Comparison of ENCODE assay signal across 12 cellular contexts in the genomic region with DNA sequence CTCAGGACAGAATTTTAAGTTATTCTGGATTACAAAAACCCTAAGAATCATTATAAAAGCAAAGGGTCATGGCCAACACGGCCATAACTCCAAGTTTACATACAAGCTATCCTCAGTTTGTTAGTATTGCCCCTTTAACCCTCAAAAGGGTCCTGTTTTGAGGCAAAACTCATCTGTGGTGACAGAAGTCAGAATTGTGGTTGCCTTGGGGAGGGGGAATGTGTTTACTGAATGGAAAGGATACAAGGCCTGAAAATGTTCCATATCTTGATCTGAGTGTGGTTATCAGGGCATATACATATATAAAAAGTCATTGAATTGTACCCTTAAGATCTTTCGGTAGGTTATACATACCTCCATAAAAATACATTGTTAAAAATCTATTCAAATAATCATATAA. TPM values are rescaled to one million over a fixed set of nuclear protein-coding genes. Genes with fewer than 3 reads are reported as not detected.
DNase-seq lines count a peak whose midpoint lies in the region; ATAC-seq and TF ChIP-seq lines count a peak whose summit lies in the region.
"Had no signal": no experiment of that assay in that cellular context is flagged by ENCODE, and none has a peak within 500 bp of the region (broad histone marks: within the 10 kb centered on the region; RNA-seq: fewer than 3 reads in every experiment).

No MANE protein-coding gene starts in this region.

- no peaks in the 10 kb centered on the region for H3K9me3 Mint-ChIP-seq in activated T-cell treated with anti-CD3 and anti-CD28 coated beads, Interleukin-2, amount 50 U/mL, for 72 hours
- no peaks in the 10 kb centered on the region for H3K9me3 Mint-ChIP-seq in stimulated activated naive CD8-positive, alpha-beta T cell treated with anti-CD3 and anti-CD28 coated beads, Interleukin-15, amount 100 ng/mL, for 72 hours

- H3K36me3 Mint-ChIP-seq in activated T-cell treated with anti-CD3 and anti-CD28 coated beads, Interleukin-2, amount 50 U/mL, for 72 hours (ENCODE audit: insufficient read depth in 2 of 2), result peaks cover 4 to 5% of the 10 kb centered on the region in 2 donors

- H3K36me3 ChIP-seq in PC-9 (ENCODE audit: low read depth), result no peaks in the 10 kb centered on the region
- no peaks in the 10 kb centered on the region for H3K36me3 ChIP-seq in esophagus muscularis mucosa
- no peaks in the 10 kb centered on the region for H3K36me3 ChIP-seq in uterus
- H3K36me3 ChIP-seq: brain microvascular endothelial cell, thyroid gland had no signal

- no peak for ATAC-seq in activated T-cell treated with anti-CD3 and anti-CD28 coated beads, Interleukin-2, amount 50 U/mL, for 72 hours (replicated peaks in 1 of 2)
- no peak for ATAC-seq in stimulated activated naive CD8-positive, alpha-beta T cell treated with anti-CD3 and anti-CD28 coated beads, Interleukin-15, amount 100 ng/mL, for 72 hours
- ATAC-seq in HG02938 (IDR thresholded peaks at IDR 0.05; ENCODE audit: unreplicated experiment), result no peak

- peak overlapping the region; percentile 84; the same call in 1 of the 2 replicates for H3K4me3 ChIP-seq in PC-9
- H3K4me3 ChIP-seq in esophagus muscularis mucosa, result peak overlapping the region in 2 of 4 donors; percentile 8 to 97
- no peak overlapping the region for H3K4me3 ChIP-seq in uterus

- peak overlapping the region; percentile 97 for H3K27ac Mint-ChIP-seq in activated T-cell treated with anti-CD3 and anti-CD28 coated beads, Interleukin-2, amount 50 U/mL, for 72 hours
- peak overlapping the region in 1 of 2 donors; percentile 96 for H3K27ac Mint-ChIP-seq in stimulated activated naive CD8-positive, alpha-beta T cell treated with anti-CD3 and anti-CD28 coated beads, Interleukin-15, amount 100 ng/mL, for 72 hours

- no TSS peak for BruUV-seq in PC-9 (replicated peaks; lab: Mats Ljungman, UMichigan)

- no peaks in the 10 kb centered on the region for H3K9me3 ChIP-seq in PC-9 (ENCODE audit: insufficient read depth, low read depth)
- no peaks in the 10 kb centered on the region for H3K9me3 ChIP-seq in esophagus muscularis mucosa
- no peaks in the 10 kb centered on the region for H3K9me3 ChIP-seq in uterus
- H3K9me3 ChIP-seq: thyroid gland had no signal

- no peak for TF ChIP-seq EP300 in esophagus muscularis mucosa (IDR thresholded peaks at IDR 0.05)

- peak overlapping the region; percentile 94 to 99 for H3K4me3 Mint-ChIP-seq in activated T-cell treated with anti-CD3 and anti-CD28 coated beads, Interleukin-2, amount 50 U/mL, for 72 hours
- H3K4me3 Mint-ChIP-seq in stimulated activated naive CD8-positive, alpha-beta T cell treated with anti-CD3 and anti-CD28 coated beads, Interleukin-15, amount 100 ng/mL, for 72 hours, result peak overlapping the region; percentile 95

- H4K20me1 ChIP-seq in PC-9 (ENCODE audit: insufficient read depth), result 0 out of 2 replicates have a peak, but pooled peaks cover 4% of the 10 kb centered on the region

- DNase-seq in activated T-cell treated with anti-CD3 and anti-CD28 coated beads, Interleukin-2, amount 50 U/mL, for 72 hours, result no peak
- no peak for DNase-seq in activated T-cell treated with anti-CD3 and anti-CD28 coated beads, Interleukin-2, amount 50 U/mL, for 1 hour
- DNase-seq in PC-9, result no peak
- DNase-seq in esophagus muscularis mucosa (ENCODE audit: extremely low spot score), result no peak
- DNase-seq in stimulated activated naive CD8-positive, alpha-beta T cell treated with anti-CD3 and anti-CD28 coated beads, Interleukin-15, amount 100 ng/mL, for 72 hours, result no peak
- DNase-seq in nucleus accumbens (lab: John Stamatoyannopoulos, UW), result no peak
- DNase-seq in uterus, result no peak
- DNase-seq: brain microvascular endothelial cell, NCI-H2029 treated with DMSO at 0.1 percent for 48 hours, retina, thyroid gland had no signal

- H3K4me1 ChIP-seq in PC-9 (replicated peaks; ENCODE audit: insufficient read depth), result peaks cover 31% of the 10 kb centered on the region
- peaks cover 6 to 44% (median 37%) of the 10 kb centered on the region in 4 donors for H3K4me1 ChIP-seq in esophagus muscularis mucosa
- H3K4me1 ChIP-seq in uterus, result no peaks in the 10 kb centered on the region

- H3K27me3 Mint-ChIP-seq in activated T-cell treated with anti-CD3 and anti-CD28 coated beads, Interleukin-2, amount 50 U/mL, for 72 hours (ENCODE audit: low read depth), result peaks cover 12% of the 10 kb centered on the region
- peaks cover 9% of the 10 kb centered on the region for H3K27me3 Mint-ChIP-seq in stimulated activated naive CD8-positive, alpha-beta T cell treated with anti-CD3 and anti-CD28 coated beads, Interleukin-15, amount 100 ng/mL, for 72 hours

- intact Hi-C loops in PC-9 (cut with micrococcal nuclease; ENCODE audit: unreplicated experiment) (loop anchor here (10.0 kb wide), 1 partner anchor 109 kb away; no protein-coding TSS in a partner anchor), esophagus muscularis mucosa (cut with DNase I) (no loop called here), uterus (cut with DNase I; ENCODE audit: low total_unique reads) (no loop called here)

- no peak for TF ChIP-seq POLR2A in esophagus muscularis mucosa (IDR thresholded peaks at IDR 0.05; ENCODE audit: low read depth)
- TF ChIP-seq POLR2A in uterus (IDR thresholded peaks at IDR 0.05), result no peak

- 90% methylated on average over 2 of the region's 2 CpGs for WGBS in esophagus muscularis mucosa

- no peaks in the 10 kb centered on the region for H3K27me3 ChIP-seq in PC-9 (ENCODE audit: insufficient read depth, low read depth)
- H3K27me3 ChIP-seq in esophagus muscularis mucosa, result no peaks in the 10 kb centered on the region
- H3K27me3 ChIP-seq in uterus, result no peaks in the 10 kb centered on the region
- H3K27me3 ChIP-seq: thyroid gland had no signal

- peaks cover 26% of the 10 kb centered on the region; the same call in 1 of the 2 replicates for H3F3A ChIP-seq in PC-9 (ENCODE audit: insufficient read depth, low read depth)

- no peak overlapping the region for H2AFZ ChIP-seq in PC-9

- H3K79me2 ChIP-seq in PC-9 (ENCODE audit: low read depth), result peaks cover 59% of the 10 kb centered on the region

- peak overlapping the region; percentile 90 for H3K4me2 ChIP-seq in PC-9

- no peaks in the 10 kb centered on the region for H3K9me2 ChIP-seq in PC-9 (ENCODE audit: insufficient read depth)

- H3K27ac ChIP-seq in PC-9 (no peak overlapping the region), esophagus muscularis mucosa (replicated peaks in 1 of 4) (peak overlapping the region; percentile 90 to 95 (median 94)), uterus (no peak overlapping the region)
- H3K27ac ChIP-seq: brain microvascular endothelial cell, thyroid gland had no signal

- TF ChIP-seq CTCF in PC-9 (conservative IDR thresholded peaks at IDR 0.05) (no peak), esophagus muscularis mucosa (IDR thresholded peaks at IDR 0.05) (no peak), uterus (IDR thresholded peaks at IDR 0.05) (no peak)

- CTCF ChIA-PET in PC-9 (lab: Charles Lee), result no interaction called here

- H3K4me1 Mint-ChIP-seq in activated T-cell treated with anti-CD3 and anti-CD28 coated beads, Interleukin-2, amount 50 U/mL, for 72 hours (ENCODE audit: low read depth), result peaks cover 65% of the 10 kb centered on the region
- H3K4me1 Mint-ChIP-seq in stimulated activated naive CD8-positive, alpha-beta T cell treated with anti-CD3 and anti-CD28 coated beads, Interleukin-15, amount 100 ng/mL, for 72 hours, result peaks cover 66% of the 10 kb centered on the region

- POLR2A ChIA-PET in PC-9 (lab: Charles Lee; ENCODE audit: unreplicated experiment), result no interaction called here

RNA-seq across cellular contexts. Expression of gene SFMBT1, which starts 2.1 kb away (rescaled TPM):
- total RNA-seq in activated T-cell treated with anti-CD3 and anti-CD28 coated beads, Interleukin-2, amount 50 U/mL, for 72 hours, result 10 to 100 TPM; 24.9 to 26.3 TPM
- 14.3 and 15.2 TPM in 2 replicates for total RNA-seq in PC-9 (2021)
- 10 to 100 TPM; 15.4 to 27.6 (median 21.4) TPM for total RNA-seq in esophagus muscularis mucosa
- total RNA-seq in uterus, result 10 to 100 TPM in 3 of 4 donors, 1 to 10 TPM in 1; 3.3 to 37.9 (median 15.1) TPM

Comparison
In these comparisons a context has a peak if more than half of its experiments do, and no peak if none do; other contexts are left out.
1. H3K27ac ChIP-seq: peak in esophagus muscularis mucosa (4 of 4); none in PC-9 (single experiment) and uterus (0 of 2).